ENCODE assay signal across 11 cellular contexts in the genomic region with DNA sequence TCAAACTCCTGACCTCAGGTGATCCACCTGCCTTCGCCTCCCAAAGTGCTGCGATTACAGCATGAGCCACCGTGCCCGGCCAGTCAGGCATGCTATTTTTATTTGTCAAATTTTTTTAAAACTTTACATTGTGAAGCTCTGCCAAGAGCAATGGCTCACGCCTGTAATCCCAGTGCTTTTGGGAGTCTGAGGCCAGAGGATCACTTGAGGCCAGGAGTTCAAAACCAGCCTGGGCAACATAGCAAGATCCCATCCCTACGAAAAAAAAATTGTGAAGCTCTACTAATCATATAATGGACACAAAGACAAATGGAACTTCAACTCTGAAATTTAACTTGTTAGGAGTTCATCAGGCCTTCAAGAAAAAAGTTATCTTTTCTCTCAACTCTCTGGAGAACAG. TPM values are rescaled to one million over a fixed set of nuclear protein-coding genes. Genes with fewer than 3 reads are reported as not detected.
A peak's percentile ranks its signal among the peaks of the same experiment; 100 is the strongest.
DNase-seq lines count a peak whose midpoint lies in the region; ATAC-seq and TF ChIP-seq lines count a peak whose summit lies in the region.
"Had no signal": no experiment of that assay in that cellular context is flagged by ENCODE, and none has a peak within 500 bp of the region (broad histone marks: within the 10 kb centered on the region; RNA-seq: fewer than 3 reads in every experiment).

No MANE protein-coding gene starts in this region.

- H3K27ac Mint-ChIP-seq in stimulated activated naive CD8-positive, alpha-beta T cell treated with anti-CD3 and anti-CD28 coated beads, Interleukin-15, Interleukin-2, amounts not matched to agents 100 ng/mL and 50 ng/mL, for 24 hours, result peak overlapping the region; percentile 97
- peak overlapping the region; percentile 100 for H3K27ac Mint-ChIP-seq in activated CD8-positive, alpha-beta T cell treated with anti-CD3 and anti-CD28 coated beads for 36 hours

- CTCF ChIA-PET in activated CD8-positive, alpha-beta T cell treated with anti-CD3 and anti-CD28 coated beads for 36 hours (lab: Charles Lee), result interaction anchor here (0.6 to 2.9 kb wide), 3 partner anchors 24 to 166 kb away, joined by 3 to 20 read pairs (median 3); partner anchors contain the start of gene INHBE

- no peaks in the 10 kb centered on the region for H3K27me3 Mint-ChIP-seq in stimulated activated naive CD8-positive, alpha-beta T cell treated with anti-CD3 and anti-CD28 coated beads, Interleukin-15, Interleukin-2, amounts not matched to agents 100 ng/mL and 50 ng/mL, for 24 hours
- H3K27me3 Mint-ChIP-seq in activated CD8-positive, alpha-beta T cell treated with anti-CD3 and anti-CD28 coated beads for 36 hours, result no peaks in the 10 kb centered on the region

- H3K4me3 Mint-ChIP-seq in stimulated activated naive CD8-positive, alpha-beta T cell treated with anti-CD3 and anti-CD28 coated beads, Interleukin-15, Interleukin-2, amounts not matched to agents 100 ng/mL and 50 ng/mL, for 24 hours, result peak overlapping the region; percentile 94
- H3K4me3 Mint-ChIP-seq in activated CD8-positive, alpha-beta T cell treated with anti-CD3 and anti-CD28 coated beads for 36 hours, result peak overlapping the region; percentile 98

- POLR2A ChIA-PET in activated CD8-positive, alpha-beta T cell treated with anti-CD3 and anti-CD28 coated beads for 36 hours (lab: Charles Lee), result interaction anchor here (0.6 to 1.4 kb wide), 5 partner anchors 11 to 786 kb away, joined by 3 to 7 read pairs (median 4); no protein-coding TSS in a partner anchor

- DNase-seq in stimulated activated naive CD8-positive, alpha-beta T cell treated with anti-CD3 and anti-CD28 coated beads, Interleukin-15, Interleukin-2, amounts not matched to agents 100 U/mL and 50 U/mL, for 24 hours, result no peak
- no peak for DNase-seq in activated CD8-positive, alpha-beta T cell treated with anti-CD3 and anti-CD28 coated beads for 36 hours
- no peak for DNase-seq in left lobe of liver (ENCODE audit: low spot score)
- DNase-seq in LoVo (ENCODE audit: low spot score), result no peak
- DNase-seq in epidermal melanocyte (ENCODE audit: insufficient read length, low spot score), result no peak
- DNase-seq: body of pancreas, NCI-H446 treated with DMSO at 0.1 percent for 48 hours had no signal

- no peaks in the 10 kb centered on the region for H3K9me3 ChIP-seq in mucosa of stomach (ENCODE audit: control insufficient read depth, low read length)
- H3K9me3 ChIP-seq: body of pancreas had no signal

- H3K36me3 ChIP-seq in mucosa of stomach (ENCODE audit: control insufficient read depth, insufficient read depth, low read length), result no peaks in the 10 kb centered on the region

- peaks cover 10% of the 10 kb centered on the region for H3K4me1 ChIP-seq in mucosa of stomach (ENCODE audit: control insufficient read depth, insufficient read depth, low read length)
- H3K4me1 ChIP-seq: parathyroid adenoma had no signal

- peaks cover 33% of the 10 kb centered on the region for H3K4me1 Mint-ChIP-seq in stimulated activated naive CD8-positive, alpha-beta T cell treated with anti-CD3 and anti-CD28 coated beads, Interleukin-15, Interleukin-2, amounts not matched to agents 100 ng/mL and 50 ng/mL, for 24 hours (ENCODE audit: low read depth)
- H3K4me1 Mint-ChIP-seq in activated CD8-positive, alpha-beta T cell treated with anti-CD3 and anti-CD28 coated beads for 36 hours (ENCODE audit: low read depth), result peaks cover 38% of the 10 kb centered on the region

- peaks cover 14% of the 10 kb centered on the region for H3K36me3 Mint-ChIP-seq in stimulated activated naive CD8-positive, alpha-beta T cell treated with anti-CD3 and anti-CD28 coated beads, Interleukin-15, Interleukin-2, amounts not matched to agents 100 ng/mL and 50 ng/mL, for 24 hours (ENCODE audit: low read depth)
- H3K36me3 Mint-ChIP-seq in activated CD8-positive, alpha-beta T cell treated with anti-CD3 and anti-CD28 coated beads for 36 hours (ENCODE audit: low read depth), result peaks cover 13% of the 10 kb centered on the region

- no peak for ATAC-seq in stimulated activated naive CD8-positive, alpha-beta T cell treated with anti-CD3 and anti-CD28 coated beads, Interleukin-15, Interleukin-2, amounts not matched to agents 100 U/mL and 50 U/mL, for 24 hours
- no peak for ATAC-seq in activated CD8-positive, alpha-beta T cell treated with anti-CD3 and anti-CD28 coated beads for 36 hours
- ATAC-seq in left lobe of liver (no peak), HG03565 (IDR thresholded peaks at IDR 0.05; ENCODE audit: unreplicated experiment) (no peak)
- ATAC-seq: body of pancreas had no signal

- H3K4me3 ChIP-seq in mucosa of stomach (ENCODE audit: low read length), result no peak overlapping the region

- no peak for TF ChIP-seq CTCF in activated CD8-positive, alpha-beta T cell treated with anti-CD3 and anti-CD28 coated beads for 36 hours (IDR thresholded peaks at IDR 0.05)

- no peaks in the 10 kb centered on the region for H3K9me3 Mint-ChIP-seq in stimulated activated naive CD8-positive, alpha-beta T cell treated with anti-CD3 and anti-CD28 coated beads, Interleukin-15, Interleukin-2, amounts not matched to agents 100 ng/mL and 50 ng/mL, for 24 hours
- H3K9me3 Mint-ChIP-seq in activated CD8-positive, alpha-beta T cell treated with anti-CD3 and anti-CD28 coated beads for 36 hours, result no peaks in the 10 kb centered on the region

- no peaks in the 10 kb centered on the region for H3K27me3 ChIP-seq in mucosa of stomach (ENCODE audit: control insufficient read depth, insufficient read depth, low read length)
- H3K27me3 ChIP-seq: body of pancreas had no signal

- intact Hi-C loops in activated CD8-positive, alpha-beta T cell treated with anti-CD3 and anti-CD28 coated beads for 36 hours (cut with micrococcal nuclease), result no loop called here

- peak overlapping the region; percentile 84 for H3K9ac ChIP-seq in mucosa of stomach (ENCODE audit: low read length)
- H3K9ac ChIP-seq: parathyroid adenoma had no signal

RNA-seq across cellular contexts. Expression of gene R3HDM2, which starts 1.9 kb away (rescaled TPM):
- total RNA-seq in activated CD8-positive, alpha-beta T cell treated with anti-CD3 and anti-CD28 coated beads for 36 hours, result 10 to 100 TPM; 33.2 to 44.0 TPM
- total RNA-seq in left lobe of liver, result 38.6 TPM

RNA-seq across cellular contexts. Expression of gene INHBC, which starts 5.6 kb away (rescaled TPM):
- under 1 TPM in 1 of 2 experiments, not detected in 1; 0.16 TPM for total RNA-seq in activated CD8-positive, alpha-beta T cell treated with anti-CD3 and anti-CD28 coated beads for 36 hours
- total RNA-seq in left lobe of liver, result 51.9 TPM
- total RNA-seq: body of pancreas had no signal

RNA-seq across cellular contexts. Expression of gene INHBE, which starts 26.1 kb away (rescaled TPM):
- 1 to 10 TPM; 1.7 to 2.3 TPM for total RNA-seq in activated CD8-positive, alpha-beta T cell treated with anti-CD3 and anti-CD28 coated beads for 36 hours
- 81.6 TPM for total RNA-seq in left lobe of liver
- total RNA-seq: body of pancreas had no signal

RNA-seq across cellular contexts. Expression of gene GLI1, which starts 30.6 kb away (rescaled TPM):
- total RNA-seq in activated CD8-positive, alpha-beta T cell treated with anti-CD3 and anti-CD28 coated beads for 36 hours, result under 1 TPM; 0.20 to 0.83 TPM
- total RNA-seq in left lobe of liver, result 0.20 TPM

RNA-seq across cellular contexts. Expression of gene ARHGAP9, which starts 50.7 kb away (rescaled TPM):
- 100 to 1,000 TPM; 125 to 128 TPM for total RNA-seq in activated CD8-positive, alpha-beta T cell treated with anti-CD3 and anti-CD28 coated beads for 36 hours
- 4.3 TPM for total RNA-seq in left lobe of liver

Comparison
In these comparisons a context has a peak if more than half of its experiments do, and no peak if none do; other contexts are left out.
1. RNA of gene INHBC, which starts 5.6 kb away (total RNA-seq): 51.9 TPM in left lobe of liver (single experiment); 0.16 TPM in activated CD8-positive, alpha-beta T cell treated with anti-CD3 and anti-CD28 coated beads for 36 hours; every median in the first group is over 10 times any median in the second.
2. RNA of gene INHBE, which starts 26.1 kb away (total RNA-seq): 81.6 TPM in left lobe of liver (single experiment); 1.7 to 2.3 TPM in activated CD8-positive, alpha-beta T cell treated with anti-CD3 and anti-CD28 coated beads for 36 hours; every median in the first group is over 10 times any median in the second.